ENCODE assay signal across 8 cellular contexts in the genomic region with DNA sequence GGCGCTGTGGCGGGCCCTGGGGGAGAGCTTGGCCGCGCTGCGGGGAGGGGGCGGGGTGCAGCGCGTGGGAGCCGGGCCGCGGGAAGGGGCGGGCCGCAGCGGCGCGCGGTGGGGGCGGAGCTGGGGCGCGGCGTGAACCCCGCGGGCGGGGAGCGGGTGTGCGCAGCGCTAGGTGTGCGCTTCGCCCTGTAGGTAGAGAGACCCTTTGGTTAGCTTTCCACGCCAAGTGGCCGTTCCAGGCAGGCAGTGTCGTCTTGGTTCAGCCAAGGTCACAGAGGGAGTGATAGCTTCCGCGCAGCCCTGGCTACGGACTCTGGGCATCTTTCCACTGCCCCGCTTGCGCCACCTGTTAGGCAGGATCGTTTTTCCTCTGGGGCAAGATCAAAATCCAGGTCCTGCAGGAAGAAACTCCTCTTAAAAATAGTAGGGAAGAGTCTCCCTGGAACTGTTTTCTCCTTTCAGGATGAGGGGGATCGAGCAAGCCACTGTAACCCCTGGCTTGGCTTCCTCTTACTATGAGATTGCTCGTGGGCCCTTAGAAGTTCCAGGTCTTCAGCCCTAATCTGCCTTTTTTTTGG. TPM values are rescaled to one million over a fixed set of nuclear protein-coding genes. Genes with fewer than 3 reads are reported as not detected.
DNase-seq lines count a peak whose midpoint lies in the region; ATAC-seq, FAIRE-seq and TF ChIP-seq lines count a peak whose summit lies in the region.

No MANE protein-coding gene starts in this region.

- peak; percentile 15; the same call in 1 of the 2 replicates for TF ChIP-seq CTCF in SK-N-SH (IDR thresholded peaks at IDR 0.05)
- TF ChIP-seq CTCF in H1 (IDR thresholded peaks at IDR 0.05; ENCODE audit: control extremely low read depth in 1 of 3, insufficient read depth in 1 of 3, low read depth in 1 of 3, low read length in 3 of 3): peak in 2 of 3 experiments; percentile 6 to 8; a peak in 2 of 4 replicates

- peak overlapping the region; percentile 99; the same call in 1 of the 2 replicates for H2BK15ac ChIP-seq in H1 (ENCODE audit: low read length)

- no peak for TF ChIP-seq EP300 in SK-N-SH (IDR thresholded peaks at IDR 0.05; ENCODE audit: borderline replicate concordance in 1 of 2, low read depth in 1 of 2, low read length in 1 of 2)
- TF ChIP-seq EP300 in H1 (IDR thresholded peaks at IDR 0.05; ENCODE audit: borderline replicate concordance in 1 of 2, low read depth in 2 of 2, low read length in 2 of 2): no peak

- H2BK20ac ChIP-seq in H1 (ENCODE audit: low read length): no peak overlapping the region

- ATAC-seq in GM19328 (IDR thresholded peaks at IDR 0.05; ENCODE audit: unreplicated experiment) (peak; percentile 45), HG03280 (IDR thresholded peaks at IDR 0.05; ENCODE audit: unreplicated experiment) (peak; percentile 55)

- no peak overlapping the region for H3K4ac ChIP-seq in H1 (replicated peaks; ENCODE audit: insufficient read length, low read depth, low read length)

- H3K27me3 ChIP-seq in SK-N-SH (ENCODE audit: insufficient read depth): no peaks in the 10 kb centered on the region
- no peaks in the 10 kb centered on the region for H3K27me3 ChIP-seq in H1 (replicated peaks in 1 of 4; ENCODE audit: control insufficient read depth in 3 of 4, extremely low read depth in 1 of 4, insufficient read depth in 3 of 4, low read length in 3 of 4)
- H3K27me3 ChIP-seq in muscle layer of colon (ENCODE audit: control insufficient read depth in 1 of 2, insufficient read depth in 2 of 2, low read length in 2 of 2): no peaks in the 10 kb centered on the region

- no peak overlapping the region for H2AK5ac ChIP-seq in H1 (ENCODE audit: low read depth, low read length)

- peak; percentile 74 for DNase-seq in DMS 273 (lab: John Stamatoyannopoulos, UW; ENCODE audit: unreplicated experiment)
- no peak for DNase-seq in SK-N-SH
- DNase-seq in H1 (ENCODE audit: low read depth in 1 of 2, low spot score in 2 of 2): no peak
- DNase-seq in NCI-H146 treated with DMSO at 0.1 percent for 48 hours (lab: John Stamatoyannopoulos, UW; ENCODE audit: unreplicated experiment): no peak
- DNase-seq in cortex of kidney (lab: John Stamatoyannopoulos, UW): no peak

- 3% methylated on average over 19 of the region's 40 CpGs for WGBS in SK-N-SH (ENCODE audit: low lambda C conversion rate)
- 1% methylated on average over 17 of the region's 40 CpGs; no CpG with 5 or more reads in 1 of the 2 experiments for WGBS in H1 (ENCODE audit: extremely low coverage in 1 of 2, insufficient coverage in 1 of 2, insufficient read length in 1 of 2, insufficient replicate concordance in 2 of 2, low coverage in 1 of 2, low lambda C conversion rate in 2 of 2, missing lambda C conversion rate in 1 of 2), 2 experiments

- no peaks in the 10 kb centered on the region for H3K9me2 ChIP-seq in SK-N-SH

- POLR2A ChIA-PET in SK-N-SH (lab: Yijun Ruan, JAX): interaction anchor here (0.5 to 2.0 kb wide), 6 partner anchors 36 to 143 kb away, joined by 5 to 11 read pairs (median 6); a partner anchor contains a TSS
- POLR2A ChIA-PET in H1 (lab: Charles Lee; ENCODE audit: partially characterized antibody): interaction anchor here (0.5 to 1.8 kb wide), 18 partner anchors 10 to 370 kb away, joined by 3 to 15 read pairs (median 4); a partner anchor contains a TSS

- H4K91ac ChIP-seq in H1 (replicated peaks; ENCODE audit: insufficient read length, low read length): no peak overlapping the region

- peak overlapping the region; percentile 49 for H3K56ac ChIP-seq in H1 (replicated peaks; ENCODE audit: insufficient read length, low read depth, low read length)

- no peak overlapping the region; the same call in 1 of the 2 replicates for H3K18ac ChIP-seq in H1 (ENCODE audit: extremely low read depth, low read length)

- H2AFZ ChIP-seq in SK-N-SH (ENCODE audit: low read depth) (peak overlapping the region; percentile 84), H1 (ENCODE audit: low read length) (no peak overlapping the region)

- no peak for TF ChIP-seq POLR2A in H1 (IDR thresholded peaks at IDR 0.05; ENCODE audit: control extremely low read depth in 1 of 2, low read depth in 2 of 2, low read length in 2 of 2)

- peak overlapping the region; percentile 76; the same call in 1 of the 2 replicates for H2BK5ac ChIP-seq in H1 (ENCODE audit: low read depth, low read length)

- no peak overlapping the region for H3K23ac ChIP-seq in H1 (ENCODE audit: insufficient read length)

- H3K27ac ChIP-seq in SK-N-SH (ENCODE audit: low read depth in 2 of 2, low read length in 1 of 2) (peak overlapping the region; percentile 98), H1 (ENCODE audit: low read depth, low read length) (peak overlapping the region; percentile 87; the same call in 1 of the 2 replicates), muscle layer of colon (ENCODE audit: low read depth, low read length) (peak overlapping the region; percentile 93)

- no peak overlapping the region for H2BK120ac ChIP-seq in H1 (replicated peaks; ENCODE audit: low read depth, low read length)

- H3K79me2 ChIP-seq in SK-N-SH (ENCODE audit: insufficient read depth): peaks cover 66% of the 10 kb centered on the region
- H3K79me2 ChIP-seq in H1 (ENCODE audit: control insufficient read depth in 1 of 2, insufficient read depth in 2 of 2, low read length in 2 of 2): peaks cover 0 to 25% of the 10 kb centered on the region in 2 experiments; a peak in 2 of 4 replicates

- H3K4me1 ChIP-seq in SK-N-SH (ENCODE audit: control insufficient read depth in 1 of 2, insufficient read depth in 2 of 2, low read depth in 1 of 2, low read length in 1 of 2) (peaks cover 6 to 11% of the 10 kb centered on the region in 2 experiments; a peak in 3 of 4 replicates), H1 (replicated peaks in 1 of 4; ENCODE audit: control insufficient read depth in 3 of 4, insufficient read depth in 4 of 4, low read length in 3 of 4) (peaks cover 0 to 16% (median 6%) of the 10 kb centered on the region in 4 experiments; a peak in 5 of 7 replicates), muscle layer of colon (ENCODE audit: insufficient read depth, low read length) (peaks cover 16% of the 10 kb centered on the region)

- peaks cover 8% of the 10 kb centered on the region for H3K79me1 ChIP-seq in H1 (ENCODE audit: low read depth, low read length)

- H4K8ac ChIP-seq in H1 (ENCODE audit: extremely low read depth, insufficient read depth, low read length): peak overlapping the region; percentile 6; the same call in 1 of the 2 replicates

- H3K4me3 ChIP-seq in SK-N-SH (ENCODE audit: low read depth in 2 of 2, low read length in 1 of 2) (peak overlapping the region; percentile 95 to 99), H1 (ENCODE audit: extremely low read depth in 1 of 4, insufficient read depth in 2 of 4, low read depth in 3 of 4, low read length in 4 of 4) (peak overlapping the region; percentile 67 to 99 (median 94)), muscle layer of colon (ENCODE audit: low read depth in 1 of 2, low read length in 2 of 2) (peak overlapping the region; percentile 98 to 100)

- peaks cover 2% of the 10 kb centered on the region; the same call in 1 of the 2 replicates for H3K23me2 ChIP-seq in H1 (ENCODE audit: low read depth, low read length)

- FAIRE-seq in H1 (lab: Jason Lieb, UNC): no peak

- H3K9ac ChIP-seq in SK-N-SH (peak overlapping the region; percentile 95), H1 (replicated peaks in 1 of 4; ENCODE audit: extremely low read depth in 1 of 4, low read depth in 3 of 4, low read length in 3 of 4) (peak overlapping the region; percentile 46 to 82 (median 64)), muscle layer of colon (ENCODE audit: low read length) (peak overlapping the region; percentile 62)

- H4K20me1 ChIP-seq in SK-N-SH (ENCODE audit: insufficient read depth) (peaks cover 4% of the 10 kb centered on the region; the same call in 1 of the 2 replicates), H1 (replicated peaks in 1 of 2; ENCODE audit: control insufficient read depth in 1 of 2, insufficient read depth in 2 of 2, low read length in 2 of 2) (peaks cover 6 to 11% of the 10 kb centered on the region in 2 experiments)

- H3K4me2 ChIP-seq in SK-N-SH: peak overlapping the region; percentile 96
- peak overlapping the region; percentile 75 to 83 for H3K4me2 ChIP-seq in H1 (ENCODE audit: insufficient read depth in 1 of 2, low read depth in 2 of 2, low read length in 2 of 2)

- H3K9me3 ChIP-seq in SK-N-SH: no peaks in the 10 kb centered on the region
- no peaks in the 10 kb centered on the region for H3K9me3 ChIP-seq in H1 (ENCODE audit: insufficient read depth in 2 of 2, low read depth in 1 of 2, low read length in 1 of 2)
- no peaks in the 10 kb centered on the region for H3K9me3 ChIP-seq in muscle layer of colon (ENCODE audit: low read length)

- peaks cover 39% of the 10 kb centered on the region for H3F3A ChIP-seq in SK-N-SH (replicated peaks; ENCODE audit: insufficient read depth)

- no peak overlapping the region for H2BK12ac ChIP-seq in H1 (ENCODE audit: low read depth, low read length)

- TF ChIP-seq RAD21 in SK-N-SH (IDR thresholded peaks at IDR 0.05; ENCODE audit: low read length): no peak
- no peak for TF ChIP-seq RAD21 in H1 (IDR thresholded peaks at IDR 0.05 in 1 of 2, conservative IDR thresholded peaks at IDR 0.05 in 1 of 2; ENCODE audit: low read depth in 2 of 2, low read length in 2 of 2)

- H3K14ac ChIP-seq in H1 (ENCODE audit: insufficient read length): no peak overlapping the region

- peak overlapping the region; percentile 22 for H4K5ac ChIP-seq in H1 (ENCODE audit: insufficient read length, low read depth, low read length)

- CTCF ChIA-PET in SK-N-SH (lab: Yijun Ruan, JAX): interaction anchor here (0.8 to 1.9 kb wide), 10 partner anchors 10 to 299 kb away, joined by 3 to 14 read pairs (median 4); no protein-coding TSS in a partner anchor
- CTCF ChIA-PET in H1 (lab: Charles Lee; ENCODE audit: partially characterized antibody): interaction anchor here (1.0 to 1.9 kb wide), 8 partner anchors 11 to 143 kb away, joined by 4 to 5 read pairs (median 4); a partner anchor contains a TSS

- H3K36me3 ChIP-seq in SK-N-SH (replicated peaks in 1 of 2; ENCODE audit: control insufficient read depth in 1 of 2, insufficient read depth in 2 of 2, low read length in 1 of 2): peaks cover 39 to 42% of the 10 kb centered on the region in 2 experiments
- H3K36me3 ChIP-seq in H1 (ENCODE audit: control insufficient read depth in 2 of 4, insufficient read depth in 4 of 4, low read length in 3 of 4): peaks cover 16 to 37% (median 26%) of the 10 kb centered on the region in 4 experiments
- peaks cover 43% of the 10 kb centered on the region for H3K36me3 ChIP-seq in muscle layer of colon (ENCODE audit: insufficient read depth, low read length)

RNA-seq across cellular contexts. Expression of a gene that starts 0.4 kb away (rescaled TPM):
- 311 and 382 TPM in 2 replicates for polyA plus RNA-seq in SK-N-SH (2012; rRNA removed)
- polyA plus RNA-seq in SK-N-SH (2012; cell fraction: cytosol; rRNA removed): 356 and 432 TPM in 2 replicates
- polyA plus RNA-seq in SK-N-SH (2012; cell fraction: nucleus; rRNA removed): 131 and 164 TPM in 2 replicates
- total RNA-seq in H1 (2021; fragmentation: NEBNext Ultra II Directional; extraction: Animal tissue kit (Norgen Biotek cat#: 25700)): 330 and 345 TPM in 2 replicates
- polyA plus RNA-seq in H1 (2011; rRNA removed): 467 and 516 TPM in 2 replicates
- 279 TPM for polyA plus RNA-seq in H1 (2011; cell fraction: cytosol; rRNA removed)
- polyA plus RNA-seq in H1 (2011; cell fraction: nucleus; rRNA removed): 196 TPM
- 272 to 330 TPM (median 304 TPM) in 4 replicates for polyA plus RNA-seq in H1 (2012, experiment 1 of 2)
- 664 TPM for polyA plus RNA-seq in H1 (2012, experiment 2 of 2)
- polyA plus RNA-seq in H1 (2013, experiment 1 of 2): 388 TPM
- polyA plus RNA-seq in H1 (2013, experiment 2 of 2): 393 TPM
- 77.9 and 102 TPM in 2 replicates for polyA minus RNA-seq in H1 (2011; rRNA and poly(A)+ RNA removed)
- 63.5 TPM for polyA minus RNA-seq in H1 (2011; cell fraction: cytosol; rRNA and poly(A)+ RNA removed)
- polyA minus RNA-seq in H1 (2011; cell fraction: nucleus; rRNA and poly(A)+ RNA removed): 47.2 TPM

RNA-seq across cellular contexts. Expression of a gene that starts 0.8 kb away (rescaled TPM):
- polyA plus RNA-seq in SK-N-SH (2012; rRNA removed) (28.9 and 31.4 TPM in 2 replicates), H1 (2011; rRNA removed) (29.5 and 32.6 TPM in 2 replicates)
- 21.5 and 28.9 TPM in 2 replicates for polyA plus RNA-seq in SK-N-SH (2012; cell fraction: cytosol; rRNA removed)
- 30.7 and 36.1 TPM in 2 replicates for polyA plus RNA-seq in SK-N-SH (2012; cell fraction: nucleus; rRNA removed)
- total RNA-seq in H1 (2021; fragmentation: NEBNext Ultra II Directional; extraction: Animal tissue kit (Norgen Biotek cat#: 25700)): 35.8 and 39.9 TPM in 2 replicates
- polyA plus RNA-seq in H1 (2011; cell fraction: cytosol; rRNA removed): 31.9 TPM
- 21.0 TPM for polyA plus RNA-seq in H1 (2011; cell fraction: nucleus; rRNA removed)
- polyA plus RNA-seq in H1 (2012, experiment 1 of 2): 27.2 to 28.5 TPM (median 27.4 TPM) in 4 replicates
- 17.3 TPM for polyA plus RNA-seq in H1 (2012, experiment 2 of 2)
- polyA plus RNA-seq in H1 (2013, experiment 1 of 2): 22.8 TPM
- 22.6 TPM for polyA plus RNA-seq in H1 (2013, experiment 2 of 2)
- 55.2 and 66.1 TPM in 2 replicates for polyA minus RNA-seq in H1 (2011; rRNA and poly(A)+ RNA removed)
- 21.1 TPM for polyA minus RNA-seq in H1 (2011; cell fraction: cytosol; rRNA and poly(A)+ RNA removed)
- polyA minus RNA-seq in H1 (2011; cell fraction: nucleus; rRNA and poly(A)+ RNA removed): 16.9 TPM

RNA-seq across cellular contexts. Expression of a gene that starts 9.1 kb away (rescaled TPM):
- 0.60 and 0.90 TPM in 2 replicates for polyA plus RNA-seq in SK-N-SH (2012; rRNA removed)
- polyA plus RNA-seq in SK-N-SH (2012; cell fraction: cytosol; rRNA removed): 0.24 and 0.52 TPM in 2 replicates
- 0.28 and 0.71 TPM in 2 replicates for polyA plus RNA-seq in SK-N-SH (2012; cell fraction: nucleus; rRNA removed)
- 1.6 and 1.8 TPM in 2 replicates for total RNA-seq in H1 (2021; fragmentation: NEBNext Ultra II Directional; extraction: Animal tissue kit (Norgen Biotek cat#: 25700))
- 7.6 and 8.6 TPM in 2 replicates for polyA plus RNA-seq in H1 (2011; rRNA removed)
- polyA plus RNA-seq in H1 (2011; cell fraction: cytosol; rRNA removed): 7.3 TPM
- polyA plus RNA-seq in H1 (2011; cell fraction: nucleus; rRNA removed): 5.4 TPM
- 1.7 to 3.7 TPM (median 3.2 TPM) in 4 replicates for polyA plus RNA-seq in H1 (2012, experiment 1 of 2)
- polyA plus RNA-seq in H1 (2012, experiment 2 of 2): 2.0 TPM
- 2.4 TPM for polyA plus RNA-seq in H1 (2013, experiment 1 of 2)
- 3.8 TPM for polyA plus RNA-seq in H1 (2013, experiment 2 of 2)
- 1.0 TPM in 1 of 2 replicates, not detected in the other for polyA minus RNA-seq in H1 (2011; rRNA and poly(A)+ RNA removed)
- polyA minus RNA-seq in H1 (2011; cell fraction: cytosol; rRNA and poly(A)+ RNA removed): not detected
- not detected for polyA minus RNA-seq in H1 (2011; cell fraction: nucleus; rRNA and poly(A)+ RNA removed)

RNA-seq across cellular contexts. Expression of a gene that starts 23.5 kb away (rescaled TPM):
- polyA plus RNA-seq in SK-N-SH (2012; rRNA removed): 1.9 and 2.2 TPM in 2 replicates
- polyA plus RNA-seq in SK-N-SH (2012; cell fraction: cytosol; rRNA removed): 1.5 and 2.3 TPM in 2 replicates
- polyA plus RNA-seq in SK-N-SH (2012; cell fraction: nucleus; rRNA removed): 1.2 and 1.5 TPM in 2 replicates
- total RNA-seq in H1 (2021; fragmentation: NEBNext Ultra II Directional; extraction: Animal tissue kit (Norgen Biotek cat#: 25700)): not detected in 2 replicates
- polyA plus RNA-seq in H1 (2011; rRNA removed): not detected in 2 replicates
- polyA plus RNA-seq in H1 (2011; cell fraction: cytosol; rRNA removed): not detected
- 0.07 TPM for polyA plus RNA-seq in H1 (2011; cell fraction: nucleus; rRNA removed)
- polyA plus RNA-seq in H1 (2012, experiment 1 of 2): not detected in 4 replicates
- polyA plus RNA-seq in H1 (2012, experiment 2 of 2): not detected
- not detected for polyA plus RNA-seq in H1 (2013, experiment 1 of 2)
- not detected for polyA plus RNA-seq in H1 (2013, experiment 2 of 2)
- polyA minus RNA-seq in H1 (2011; rRNA and poly(A)+ RNA removed): not detected in 2 replicates
- polyA minus RNA-seq in H1 (2011; cell fraction: cytosol; rRNA and poly(A)+ RNA removed): not detected
- not detected for polyA minus RNA-seq in H1 (2011; cell fraction: nucleus; rRNA and poly(A)+ RNA removed)

RNA-seq across cellular contexts. Expression of a gene that starts 41.2 kb away (rescaled TPM):
- polyA plus RNA-seq in SK-N-SH (2012; rRNA removed) (39.2 and 73.6 TPM in 2 replicates), H1 (2011; rRNA removed) (9.7 and 22.4 TPM in 2 replicates)
- 37.0 and 42.0 TPM in 2 replicates for polyA plus RNA-seq in SK-N-SH (2012; cell fraction: cytosol; rRNA removed)
- polyA plus RNA-seq in SK-N-SH (2012; cell fraction: nucleus; rRNA removed): 77.9 and 98.0 TPM in 2 replicates
- 46.1 and 48.5 TPM in 2 replicates for total RNA-seq in H1 (2021; fragmentation: NEBNext Ultra II Directional; extraction: Animal tissue kit (Norgen Biotek cat#: 25700))
- 19.6 TPM for polyA plus RNA-seq in H1 (2011; cell fraction: cytosol; rRNA removed)
- polyA plus RNA-seq in H1 (2011; cell fraction: nucleus; rRNA removed): 45.1 TPM
- 56.4 to 71.5 TPM (median 64.2 TPM) in 4 replicates for polyA plus RNA-seq in H1 (2012, experiment 1 of 2)
- polyA plus RNA-seq in H1 (2012, experiment 2 of 2): 25.3 TPM
- 38.5 TPM for polyA plus RNA-seq in H1 (2013, experiment 1 of 2)
- polyA plus RNA-seq in H1 (2013, experiment 2 of 2): 42.5 TPM
- polyA minus RNA-seq in H1 (2011; rRNA and poly(A)+ RNA removed): 4.5 and 11.0 TPM in 2 replicates
- 14.8 TPM for polyA minus RNA-seq in H1 (2011; cell fraction: cytosol; rRNA and poly(A)+ RNA removed)
- polyA minus RNA-seq in H1 (2011; cell fraction: nucleus; rRNA and poly(A)+ RNA removed): 14.4 TPM
